In genomic region chr13:41356788-41357187, GRCh38 we compare ENCODE assay signal across 1 cellular context.
TF ChIP-seq lines count a peak whose summit lies in the region.

No MANE protein-coding gene starts in this region.

TF ChIP-seq in SK-N-SH, 30 proteins besides CTCF, POLR2A, EP300 and RAD21 (continued from another document):
- TF ChIP-seq REST (IDR thresholded peaks at IDR 0.05; ENCODE audit: low read depth, low read length) (no peak), JUND (IDR thresholded peaks at IDR 0.05) (no peak), GATA2 (CRISPR knock-in tag; IDR thresholded peaks at IDR 0.05) (no peak), ELF1 (IDR thresholded peaks at IDR 0.05) (no peak), EZH2phosphoT487 (IDR thresholded peaks at IDR 0.05; ENCODE audit: borderline replicate concordance, low read depth) (no peak), FOSL2 (IDR thresholded peaks at IDR 0.05; ENCODE audit: borderline replicate concordance, low read depth) (no peak), SMC3 (IDR thresholded peaks at IDR 0.05; ENCODE audit: low read depth, low read length) (no peak), TAF1 (IDR thresholded peaks at IDR 0.05; ENCODE audit: borderline replicate concordance, low read depth, low read length) (no peak)
TF ChIP-seq in SK-N-SH: peak in this region for 0.
